In the genomic region with DNA sequence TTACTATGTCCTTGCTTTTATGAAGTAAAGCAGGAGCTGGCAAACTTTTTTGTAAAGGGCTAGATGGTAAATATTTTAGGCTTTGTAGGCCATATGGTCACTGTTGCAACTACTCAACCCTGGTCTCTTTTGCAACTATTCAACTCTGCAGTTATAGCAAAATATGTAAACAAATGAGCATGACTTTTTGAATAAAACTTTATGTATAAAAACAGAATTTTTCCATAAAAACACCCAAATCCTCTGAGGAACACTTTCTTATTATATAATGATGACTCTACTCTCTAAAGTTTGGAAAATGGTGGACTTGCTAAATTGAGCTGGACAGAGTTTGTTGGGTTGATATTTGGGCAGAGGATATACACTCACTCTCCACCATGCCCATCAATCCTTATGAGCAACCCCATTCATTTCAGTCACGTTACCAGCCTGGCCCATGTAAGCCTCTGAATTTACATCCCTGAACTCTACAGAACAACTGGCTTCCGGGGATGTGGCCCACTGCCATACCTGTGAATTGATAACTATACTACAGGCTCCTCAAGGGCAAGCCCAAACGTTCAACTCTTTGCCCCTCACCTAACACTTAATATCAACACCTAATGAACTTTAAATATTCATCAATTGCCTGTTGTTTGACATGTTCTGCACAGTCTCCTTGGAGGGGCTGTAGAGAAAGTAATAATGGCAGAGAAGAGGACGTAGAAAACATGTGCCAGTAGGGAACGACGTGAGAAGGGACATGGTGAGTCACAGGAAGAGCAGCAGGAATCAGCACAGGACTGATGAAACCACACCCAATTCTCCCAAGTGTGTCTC, we compare ENCODE assay signal across 1 cellular context.
TF ChIP-seq lines count a peak whose summit lies in the region.

No MANE protein-coding gene starts in this region.

TF ChIP-seq in K562, 482 proteins besides CTCF, POLR2A, EP300 and RAD21 (continued from another document):
- TF ChIP-seq, protein P1, sequence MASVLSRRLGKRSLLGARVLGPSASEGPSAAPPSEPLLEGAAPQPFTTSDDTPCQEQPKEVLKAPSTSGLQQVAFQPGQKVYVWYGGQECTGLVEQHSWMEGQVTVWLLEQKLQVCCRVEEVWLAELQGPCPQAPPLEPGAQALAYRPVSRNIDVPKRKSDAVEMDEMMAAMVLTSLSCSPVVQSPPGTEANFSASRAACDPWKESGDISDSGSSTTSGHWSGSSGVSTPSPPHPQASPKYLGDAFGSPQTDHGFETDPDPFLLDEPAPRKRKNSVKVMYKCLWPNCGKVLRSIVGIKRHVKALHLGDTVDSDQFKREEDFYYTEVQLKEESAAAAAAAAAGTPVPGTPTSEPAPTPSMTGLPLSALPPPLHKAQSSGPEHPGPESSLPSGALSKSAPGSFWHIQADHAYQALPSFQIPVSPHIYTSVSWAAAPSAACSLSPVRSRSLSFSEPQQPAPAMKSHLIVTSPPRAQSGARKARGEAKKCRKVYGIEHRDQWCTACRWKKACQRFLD (CRISPR knock-in tag; IDR thresholded peaks at IDR 0.05): peak; percentile 95
- TF ChIP-seq ZFP1 (CRISPR knock-in tag; IDR thresholded peaks at IDR 0.05) (no peak), HDAC3 (IDR thresholded peaks at IDR 0.05; ENCODE audit: borderline replicate concordance, partially characterized antibody) (peak; percentile 27), MED1 (CRISPR knock-in tag; IDR thresholded peaks at IDR 0.05; ENCODE audit: borderline replicate concordance) (no peak), ZFX (CRISPR knock-in tag; IDR thresholded peaks at IDR 0.05) (no peak), ZC3H11A (IDR thresholded peaks at IDR 0.05; ENCODE audit: low read depth, low read length) (no peak), ZNF263 (CRISPR knock-in tag; IDR thresholded peaks at IDR 0.05; ENCODE audit: borderline replicate concordance) (no peak), ZNF133 (CRISPR knock-in tag; IDR thresholded peaks at IDR 0.05) (no peak), POLR3A (IDR thresholded peaks at IDR 0.05; ENCODE audit: borderline replicate concordance, extremely low read depth, insufficient read depth, insufficient read length) (no peak), YBX1 (IDR thresholded peaks at IDR 0.05) (no peak), RBM17 (IDR thresholded peaks at IDR 0.05; ENCODE audit: borderline replicate concordance, low read depth, low read length) (no peak), ESRRA (IDR thresholded peaks at IDR 0.05; ENCODE audit: borderline replicate concordance, low read depth) (peak; percentile 44; the same call in 1 of the 2 replicates), ZNF436 (CRISPR knock-in tag; IDR thresholded peaks at IDR 0.05) (no peak), SMARCA4 (IDR thresholded peaks at IDR 0.05) (peak; percentile 86), NFYB (IDR thresholded peaks at IDR 0.05; ENCODE audit: extremely low read depth, insufficient read length) (no peak), CTBP1 (IDR thresholded peaks at IDR 0.05; ENCODE audit: borderline replicate concordance) (peak; percentile 86), FOXK2 (conservative IDR thresholded peaks at IDR 0.05 in 1 of 2, IDR thresholded peaks at IDR 0.05 in 1 of 2; ENCODE audit: low read depth in 2 of 2) (peak; percentile 64 to 78), TCF3 (CRISPR knock-in tag; IDR thresholded peaks at IDR 0.05) (peak; percentile 50), TCF7L2 (IDR thresholded peaks at IDR 0.05; ENCODE audit: low read depth, low read length) (no peak), MTF1 (CRISPR knock-in tag; IDR thresholded peaks at IDR 0.05; ENCODE audit: borderline replicate concordance) (no peak), ZNF75A (CRISPR knock-in tag; IDR thresholded peaks at IDR 0.05) (peak; percentile 57; the same call in 1 of the 2 replicates), SRSF3 (IDR thresholded peaks at IDR 0.05; ENCODE audit: insufficient read depth, low read length) (no peak), RFX7 (CRISPR knock-in tag; IDR thresholded peaks at IDR 0.05) (no peak), ZKSCAN3 (CRISPR knock-in tag; IDR thresholded peaks at IDR 0.05) (no peak), ZNF785 (CRISPR knock-in tag; IDR thresholded peaks at IDR 0.05) (no peak), PCBP2 (IDR thresholded peaks at IDR 0.05; ENCODE audit: low read depth, low read length, poor library complexity, severe bottlenecking) (no peak), GABPB2 (CRISPR knock-in tag; conservative IDR thresholded peaks at IDR 0.05) (no peak), TFAM (CRISPR knock-in tag; conservative IDR thresholded peaks at IDR 0.05) (no peak), HDAC6 (IDR thresholded peaks at IDR 0.05; ENCODE audit: low read depth, low read length) (no peak), POLR2G (IDR thresholded peaks at IDR 0.05; ENCODE audit: low read depth, low read length) (no peak), KDM5B (IDR thresholded peaks at IDR 0.05; ENCODE audit: insufficient replicate concordance, low read depth, low read length) (no peak), CCAR2 (IDR thresholded peaks at IDR 0.05; ENCODE audit: low read depth, low read length) (no peak), TRIM24 (IDR thresholded peaks at IDR 0.05) (peak; percentile 72 to 84; a peak in 3 of 4 replicates), CBFA2T2 (conservative IDR thresholded peaks at IDR 0.05) (no peak), FOXA1 (IDR thresholded peaks at IDR 0.05; ENCODE audit: borderline replicate concordance) (no peak), HNRNPK (IDR thresholded peaks at IDR 0.05; ENCODE audit: low read depth, low read length, poor library complexity, severe bottlenecking) (no peak), TCFL5 (CRISPR knock-in tag; conservative IDR thresholded peaks at IDR 0.05) (no peak)
- TF ChIP-seq, protein P2, sequence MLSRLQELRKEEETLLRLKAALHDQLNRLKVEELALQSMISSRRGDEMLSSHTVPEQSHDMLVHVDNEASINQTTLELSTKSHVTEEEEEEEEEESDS (CRISPR knock-in tag; IDR thresholded peaks at IDR 0.05): no peak
- TF ChIP-seq, protein P3, sequence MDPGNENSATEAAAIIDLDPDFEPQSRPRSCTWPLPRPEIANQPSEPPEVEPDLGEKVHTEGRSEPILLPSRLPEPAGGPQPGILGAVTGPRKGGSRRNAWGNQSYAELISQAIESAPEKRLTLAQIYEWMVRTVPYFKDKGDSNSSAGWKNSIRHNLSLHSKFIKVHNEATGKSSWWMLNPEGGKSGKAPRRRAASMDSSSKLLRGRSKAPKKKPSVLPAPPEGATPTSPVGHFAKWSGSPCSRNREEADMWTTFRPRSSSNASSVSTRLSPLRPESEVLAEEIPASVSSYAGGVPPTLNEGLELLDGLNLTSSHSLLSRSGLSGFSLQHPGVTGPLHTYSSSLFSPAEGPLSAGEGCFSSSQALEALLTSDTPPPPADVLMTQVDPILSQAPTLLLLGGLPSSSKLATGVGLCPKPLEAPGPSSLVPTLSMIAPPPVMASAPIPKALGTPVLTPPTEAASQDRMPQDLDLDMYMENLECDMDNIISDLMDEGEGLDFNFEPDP (CRISPR knock-in tag; IDR thresholded peaks at IDR 0.05): no peak
- TF ChIP-seq, protein P4, sequence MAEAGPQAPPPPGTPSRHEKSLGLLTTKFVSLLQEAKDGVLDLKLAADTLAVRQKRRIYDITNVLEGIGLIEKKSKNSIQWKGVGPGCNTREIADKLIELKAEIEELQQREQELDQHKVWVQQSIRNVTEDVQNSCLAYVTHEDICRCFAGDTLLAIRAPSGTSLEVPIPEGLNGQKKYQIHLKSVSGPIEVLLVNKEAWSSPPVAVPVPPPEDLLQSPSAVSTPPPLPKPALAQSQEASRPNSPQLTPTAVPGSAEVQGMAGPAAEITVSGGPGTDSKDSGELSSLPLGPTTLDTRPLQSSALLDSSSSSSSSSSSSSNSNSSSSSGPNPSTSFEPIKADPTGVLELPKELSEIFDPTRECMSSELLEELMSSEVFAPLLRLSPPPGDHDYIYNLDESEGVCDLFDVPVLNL (CRISPR knock-in tag; IDR thresholded peaks at IDR 0.05; ENCODE audit: low read depth): no peak
- TF ChIP-seq, protein P5, sequence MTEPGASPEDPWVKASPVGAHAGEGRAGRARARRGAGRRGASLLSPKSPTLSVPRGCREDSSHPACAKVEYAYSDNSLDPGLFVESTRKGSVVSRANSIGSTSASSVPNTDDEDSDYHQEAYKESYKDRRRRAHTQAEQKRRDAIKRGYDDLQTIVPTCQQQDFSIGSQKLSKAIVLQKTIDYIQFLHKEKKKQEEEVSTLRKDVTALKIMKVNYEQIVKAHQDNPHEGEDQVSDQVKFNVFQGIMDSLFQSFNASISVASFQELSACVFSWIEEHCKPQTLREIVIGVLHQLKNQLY (CRISPR knock-in tag; conservative IDR thresholded peaks at IDR 0.05): no peak
- TF ChIP-seq, protein P6, sequence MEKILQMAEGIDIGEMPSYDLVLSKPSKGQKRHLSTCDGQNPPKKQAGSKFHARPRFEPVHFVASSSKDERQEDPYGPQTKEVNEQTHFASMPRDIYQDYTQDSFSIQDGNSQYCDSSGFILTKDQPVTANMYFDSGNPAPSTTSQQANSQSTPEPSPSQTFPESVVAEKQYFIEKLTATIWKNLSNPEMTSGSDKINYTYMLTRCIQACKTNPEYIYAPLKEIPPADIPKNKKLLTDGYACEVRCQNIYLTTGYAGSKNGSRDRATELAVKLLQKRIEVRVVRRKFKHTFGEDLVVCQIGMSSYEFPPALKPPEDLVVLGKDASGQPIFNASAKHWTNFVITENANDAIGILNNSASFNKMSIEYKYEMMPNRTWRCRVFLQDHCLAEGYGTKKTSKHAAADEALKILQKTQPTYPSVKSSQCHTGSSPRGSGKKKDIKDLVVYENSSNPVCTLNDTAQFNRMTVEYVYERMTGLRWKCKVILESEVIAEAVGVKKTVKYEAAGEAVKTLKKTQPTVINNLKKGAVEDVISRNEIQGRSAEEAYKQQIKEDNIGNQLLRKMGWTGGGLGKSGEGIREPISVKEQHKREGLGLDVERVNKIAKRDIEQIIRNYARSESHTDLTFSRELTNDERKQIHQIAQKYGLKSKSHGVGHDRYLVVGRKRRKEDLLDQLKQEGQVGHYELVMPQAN (IDR thresholded peaks at IDR 0.05; ENCODE audit: borderline replicate concordance): no peak
